13 cellular contexts compared by ENCODE assay signal in genomic region chr12:591167-591570, GRCh38.
A peak's percentile ranks its signal among the peaks of the same experiment; 100 is the strongest.
DNase-seq lines count a peak whose midpoint lies in the region; ATAC-seq and TF ChIP-seq lines count a peak whose summit lies in the region.
"Had no signal": no experiment of that assay in that cellular context is flagged by ENCODE, and none has a peak within 500 bp of the region (broad histone marks: within the 10 kb centered on the region; RNA-seq: fewer than 3 reads in every experiment).

No MANE protein-coding gene starts in this region.

- H3F3A ChIP-seq in GM23338 (replicated peaks; ENCODE audit: low read depth), result no peaks in the 10 kb centered on the region

- no peaks in the 10 kb centered on the region for H4K20me1 ChIP-seq in GM23338 (replicated peaks; ENCODE audit: insufficient read depth)

- no peaks in the 10 kb centered on the region for H3K27me3 ChIP-seq in GM23338 (ENCODE audit: insufficient read depth)
- H3K27me3 ChIP-seq in Peyer's patch, result no peaks in the 10 kb centered on the region
- no peaks in the 10 kb centered on the region for H3K27me3 ChIP-seq in CD8-positive, alpha-beta memory T cell (ENCODE audit: insufficient read depth, low read length, poor library complexity, severe bottlenecking)
- H3K27me3 ChIP-seq: ascending aorta had no signal

- POLR2A ChIA-PET in CD8-positive, alpha-beta memory T cell (lab: Charles Lee), result no interaction called here

- H3K36me3 ChIP-seq in GM23338 (ENCODE audit: insufficient read depth), result no peaks in the 10 kb centered on the region
- no peaks in the 10 kb centered on the region for H3K36me3 ChIP-seq in Peyer's patch
- H3K36me3 ChIP-seq in CD8-positive, alpha-beta memory T cell (ENCODE audit: insufficient read depth, low read length), result no peaks in the 10 kb centered on the region
- H3K36me3 ChIP-seq: ascending aorta, HAP-1 had no signal

- H3K27me3 Mint-ChIP-seq in GM23338 (ENCODE audit: insufficient read depth, low read depth, poor library complexity), result peaks cover 6% of the 10 kb centered on the region
- H3K27me3 Mint-ChIP-seq in CD8-positive, alpha-beta memory T cell, result no peaks in the 10 kb centered on the region

- H3K27ac ChIP-seq in GM23338 (ENCODE audit: low read depth) (no peak overlapping the region), Peyer's patch (no peak overlapping the region)
- no peak overlapping the region for H3K27ac ChIP-seq in CD8-positive, alpha-beta memory T cell (ENCODE audit: low read depth, low read length)

- no peak overlapping the region for H3K4me3 Mint-ChIP-seq in GM23338
- no peak overlapping the region for H3K4me3 Mint-ChIP-seq in CD8-positive, alpha-beta memory T cell
- H3K4me3 Mint-ChIP-seq: T-helper 2 cell treated with Interferon-gamma antibody and Interleukin-4, amounts not matched to agents 5 μg/mL and 100 μg/mL, for 36 hours had no signal

- no peaks in the 10 kb centered on the region for H3K9me3 ChIP-seq in Peyer's patch
- no peaks in the 10 kb centered on the region for H3K9me3 ChIP-seq in CD8-positive, alpha-beta memory T cell (ENCODE audit: low read length)
- H3K9me3 ChIP-seq: ascending aorta had no signal

- TF ChIP-seq CTCF in GM23338 (conservative IDR thresholded peaks at IDR 0.05; ENCODE audit: low read depth in 2 of 2), result no peak; a peak in 1 of 4 replicates
- TF ChIP-seq CTCF in Peyer's patch (IDR thresholded peaks at IDR 0.05), result no peak
- peak; percentile 8 for TF ChIP-seq CTCF in retinal pigment epithelial cell (conservative IDR thresholded peaks at IDR 0.05; ENCODE audit: low read depth, low read length)

- H3K4me1 Mint-ChIP-seq in GM23338, result no peaks in the 10 kb centered on the region; the same call in 2 of the 3 replicates
- peaks cover 0 to 13% (median 0%) of the 10 kb centered on the region in 3 donors for H3K4me1 Mint-ChIP-seq in CD8-positive, alpha-beta memory T cell

- no peaks in the 10 kb centered on the region for H3K79me2 ChIP-seq in GM23338 (replicated peaks; ENCODE audit: insufficient read depth)

- H3K9me2 ChIP-seq in GM23338 (ENCODE audit: insufficient read depth), result no peaks in the 10 kb centered on the region

- H3K4me3 ChIP-seq in GM23338 (no peak overlapping the region), Peyer's patch (no peak overlapping the region), retinal pigment epithelial cell (ENCODE audit: low read length) (no peak overlapping the region)
- H3K4me3 ChIP-seq in CD8-positive, alpha-beta memory T cell (ENCODE audit: low read length), result no peak overlapping the region
- H3K4me3 ChIP-seq: ascending aorta, HAP-1 had no signal

- H3K4me1 ChIP-seq in GM23338 (ENCODE audit: insufficient read depth) (no peaks in the 10 kb centered on the region), Peyer's patch (no peaks in the 10 kb centered on the region)
- H3K4me1 ChIP-seq in CD8-positive, alpha-beta memory T cell (ENCODE audit: insufficient read depth, low read length), result no peaks in the 10 kb centered on the region
- H3K4me1 ChIP-seq: HAP-1 had no signal

- peak overlapping the region; percentile 85 for H2AFZ ChIP-seq in GM23338

- CTCF ChIA-PET in CD8-positive, alpha-beta memory T cell (lab: Charles Lee), result interaction anchor here (0.6 kb wide), 1 partner anchor 223 kb away, joined by 3 read pairs; no protein-coding TSS in a partner anchor

- H3K36me3 Mint-ChIP-seq in GM23338 (ENCODE audit: low read depth), result no peaks in the 10 kb centered on the region
- peaks cover 0 to 2% (median 0%) of the 10 kb centered on the region in 3 donors for H3K36me3 Mint-ChIP-seq in CD8-positive, alpha-beta memory T cell

- no peak for TF ChIP-seq POLR2A in Peyer's patch (IDR thresholded peaks at IDR 0.05)

- ATAC-seq in GM23338 (peak; percentile 95), HG02763 (IDR thresholded peaks at IDR 0.05; ENCODE audit: unreplicated experiment) (no peak)

- DNase-seq in GM23338 (ENCODE audit: low spot score) (peak; percentile 28), Peyer's patch (peak in 2 of 3 donors; percentile 18 to 42), cardiac septum (ENCODE audit: low spot score) (peak; percentile 81), retinal pigment epithelial cell (ENCODE audit: low read depth) (no peak), T-helper 1 cell (no peak), NCI-H2196 treated with DMSO at 0.1 percent for 48 hours (lab: John Stamatoyannopoulos, UW; ENCODE audit: unreplicated experiment) (no peak)
- DNase-seq in CD8-positive, alpha-beta memory T cell, result no peak
- DNase-seq: Kasumi-1, NCI-H526 had no signal

- no peak overlapping the region for H3K27ac Mint-ChIP-seq in GM23338
- H3K27ac Mint-ChIP-seq in CD8-positive, alpha-beta memory T cell, result no peak overlapping the region
- H3K27ac Mint-ChIP-seq: T-helper 2 cell treated with Interferon-gamma antibody and Interleukin-4, amounts not matched to agents 5 μg/mL and 100 μg/mL, for 36 hours had no signal

- peaks cover 4% of the 10 kb centered on the region; the same call in 1 of the 3 replicates for H3K9me3 Mint-ChIP-seq in GM23338
- peaks cover 0 to 3% (median 0%) of the 10 kb centered on the region in 5 donors for H3K9me3 Mint-ChIP-seq in CD8-positive, alpha-beta memory T cell

- no peak overlapping the region for H3K4me2 ChIP-seq in GM23338

- intact Hi-C loops in cardiac septum (cut with DNase I), result loop anchor here (1.0 kb wide), 2 partner anchors 8 to 125 kb away; no protein-coding TSS in a partner anchor

TF ChIP-seq in GM23338, 12 proteins besides CTCF, POLR2A, EP300 and RAD21:
- TF ChIP-seq CREB1 (CRISPR knock-in tag; IDR thresholded peaks at IDR 0.05; ENCODE audit: low read depth) (no peak), JUNB (IDR thresholded peaks at IDR 0.05; ENCODE audit: unreplicated experiment) (no peak), ZNF114 (CRISPR knock-in tag; IDR thresholded peaks at IDR 0.05) (no peak), REST (IDR thresholded peaks at IDR 0.05; ENCODE audit: unreplicated experiment) (no peak), NANOG (IDR thresholded peaks at IDR 0.05; ENCODE audit: borderline replicate concordance) (no peak), STAT1 (IDR thresholded peaks at IDR 0.05; ENCODE audit: unreplicated experiment) (no peak), POLR2AphosphoS5 (IDR thresholded peaks at IDR 0.05; ENCODE audit: low read depth) (no peak), ETS1 (IDR thresholded peaks at IDR 0.05) (no peak)

Comparison
In these comparisons a context has a peak if more than half of its experiments do, and no peak if none do; other contexts are left out.
1. DNase-seq: peak in GM23338 (single experiment), Peyer's patch (2 of 3) and cardiac septum (single experiment); none in retinal pigment epithelial cell (single experiment), T-helper 1 cell (0 of 5), CD8-positive, alpha-beta memory T cell (0 of 5) and NCI-H2196 treated with DMSO at 0.1 percent for 48 hours (single experiment).